20 cellular contexts compared by ENCODE assay signal in genomic region chr6:97654674-97655073, GRCh38.
"Had no signal": no experiment of that assay in that cellular context is flagged by ENCODE, and none has a peak within 500 bp of the region (broad histone marks: within the 10 kb centered on the region; RNA-seq: fewer than 3 reads in every experiment).

No MANE protein-coding gene starts in this region.

- H3K36me3 ChIP-seq: SJSA1 had no signal

- H3K27ac ChIP-seq: SJSA1 had no signal

- H3K4me1 ChIP-seq: SJSA1 had no signal

- DNase-seq: KBM-7, MV-4-11, NCI-H1048, NCI-H1105, NCI-H1417, NCI-H1436 treated with DMSO at 0.1 percent for 48 hours, NCI-H1694, NCI-H1930, NCI-H2081, NCI-H2107, NCI-H2227 treated with DMSO at 0.1 percent for 48 hours, NCI-H524, NCI-H526 treated with DMSO at 0.1 percent for 48 hours, NCI-H774, Right ventricle myocardium superior, RPMI8226, SIG-M5, SK-N-SH, SW 1271 had no signal

- H3K9me3 ChIP-seq: SJSA1, SK-N-SH had no signal

- H3K4me3 ChIP-seq: SJSA1 had no signal

- H3K4me2 ChIP-seq: SK-N-SH had no signal

- H3K9ac ChIP-seq: SK-N-SH had no signal

- H3K27me3 ChIP-seq: SJSA1 had no signal
